ENCODE assay signal across 18 cellular contexts in genomic region chr10:49083256-49083655, GRCh38. TPM values are rescaled to one million over a fixed set of nuclear protein-coding genes. Genes with fewer than 3 reads are reported as not detected.
DNase-seq lines count a peak whose midpoint lies in the region; ATAC-seq and TF ChIP-seq lines count a peak whose summit lies in the region.
"Had no signal": no experiment of that assay in that cellular context is flagged by ENCODE, and none has a peak within 500 bp of the region (broad histone marks: within the 10 kb centered on the region; RNA-seq: fewer than 3 reads in every experiment).

No MANE protein-coding gene starts in this region.

- DNase-seq in NCI-H345 (lab: John Stamatoyannopoulos, UW) (peak; percentile 41), coronary artery (ENCODE audit: low spot score) (no peak), left lobe of liver (ENCODE audit: low spot score) (peak; percentile 75), smooth muscle cell of the brain vasculature (ENCODE audit: low read depth, low spot score) (peak; percentile 69), HuH-7 (ENCODE audit: low spot score) (no peak), NCI-H2107 treated with DMSO at 0.1 percent for 48 hours (lab: John Stamatoyannopoulos, UW; ENCODE audit: unreplicated experiment) (no peak), RWPE1 (ENCODE audit: low spot score) (no peak)
- DNase-seq in activated CD8-positive, alpha-beta T cell treated with anti-CD3 and anti-CD28 coated beads for 36 hours: no peak
- DNase-seq: activated CD8-positive, alpha-beta memory T cell treated with anti-CD3 and anti-CD28 coated beads, Interleukin-2, amount 10 ng/mL, durations not matched to agents 7 days and 5 days; activated naive CD4-positive, alpha-beta T cell treated with anti-CD3 and anti-CD28 coated beads, Interleukin-2, amount 10 ng/mL, durations not matched to agents 7 days and 5 days; DMS79 treated with DMSO at 0.1 percent for 48 hours; GM23248; Karpas-422; NCI-H2029 had no signal

- TF ChIP-seq CTCF in coronary artery (IDR thresholded peaks at IDR 0.05): no peak
- TF ChIP-seq CTCF in activated CD8-positive, alpha-beta T cell treated with anti-CD3 and anti-CD28 coated beads for 36 hours (IDR thresholded peaks at IDR 0.05): no peak
- no peak for TF ChIP-seq CTCF in RWPE1 (conservative IDR thresholded peaks at IDR 0.05; ENCODE audit: low read depth)

- peaks cover 10% of the 10 kb centered on the region for H3K4me1 Mint-ChIP-seq in activated CD8-positive, alpha-beta T cell treated with anti-CD3 and anti-CD28 coated beads for 36 hours (ENCODE audit: low read depth)

- H3K27ac ChIP-seq in coronary artery: peak overlapping the region; percentile 77
- H3K27ac ChIP-seq in RWPE1: no peak overlapping the region
- H3K27ac ChIP-seq: GM23248, neutrophil, VCaP had no signal

- POLR2A ChIA-PET in activated CD8-positive, alpha-beta T cell treated with anti-CD3 and anti-CD28 coated beads for 36 hours (lab: Charles Lee): no interaction called here
- POLR2A ChIA-PET in RWPE1 (lab: Yijun Ruan, JAX; ENCODE audit: low non-redundant PET): no interaction called here

- no peak overlapping the region for H3K4me3 Mint-ChIP-seq in activated CD8-positive, alpha-beta T cell treated with anti-CD3 and anti-CD28 coated beads for 36 hours
- H3K4me3 Mint-ChIP-seq: activated CD8-positive, alpha-beta memory T cell treated with anti-CD3 and anti-CD28 coated beads, Interleukin-2, amount 10 ng/mL, durations not matched to agents 7 days and 5 days; activated naive CD4-positive, alpha-beta T cell treated with anti-CD3 and anti-CD28 coated beads, Interleukin-2, amount 10 ng/mL, durations not matched to agents 7 days and 5 days had no signal

- H3K9me3 Mint-ChIP-seq in activated CD8-positive, alpha-beta T cell treated with anti-CD3 and anti-CD28 coated beads for 36 hours: peaks cover 12% of the 10 kb centered on the region

- ATAC-seq in left lobe of liver: peak; percentile 54
- ATAC-seq in activated CD8-positive, alpha-beta T cell treated with anti-CD3 and anti-CD28 coated beads for 36 hours: no peak
- ATAC-seq: activated CD8-positive, alpha-beta memory T cell treated with anti-CD3 and anti-CD28 coated beads, Interleukin-2, amount 10 ng/mL, durations not matched to agents 7 days and 5 days had no signal

- peak overlapping the region; percentile 18 for H3K4me3 ChIP-seq in coronary artery
- H3K4me3 ChIP-seq: GM23248 had no signal

- intact Hi-C loops in activated CD8-positive, alpha-beta T cell treated with anti-CD3 and anti-CD28 coated beads for 36 hours (cut with micrococcal nuclease): no loop called here

- CTCF ChIA-PET in activated CD8-positive, alpha-beta T cell treated with anti-CD3 and anti-CD28 coated beads for 36 hours (lab: Charles Lee): no interaction called here
- CTCF ChIA-PET in RWPE1 (lab: Yijun Ruan, JAX): interaction anchor here (0.7 kb wide), 1 partner anchor 266 kb away, joined by 3 read pairs; no protein-coding TSS in a partner anchor

- no peak overlapping the region for H3K27ac Mint-ChIP-seq in activated CD8-positive, alpha-beta T cell treated with anti-CD3 and anti-CD28 coated beads for 36 hours
- H3K27ac Mint-ChIP-seq: activated CD8-positive, alpha-beta memory T cell treated with anti-CD3 and anti-CD28 coated beads, Interleukin-2, amount 10 ng/mL, durations not matched to agents 7 days and 5 days; activated naive CD4-positive, alpha-beta T cell treated with anti-CD3 and anti-CD28 coated beads, Interleukin-2, amount 10 ng/mL, durations not matched to agents 7 days and 5 days had no signal

- no peaks in the 10 kb centered on the region for H3K36me3 Mint-ChIP-seq in activated CD8-positive, alpha-beta T cell treated with anti-CD3 and anti-CD28 coated beads for 36 hours (ENCODE audit: low read depth)
- H3K36me3 Mint-ChIP-seq: activated naive CD4-positive, alpha-beta T cell treated with anti-CD3 and anti-CD28 coated beads, Interleukin-2, amount 10 ng/mL, durations not matched to agents 7 days and 5 days had no signal

- peaks cover 3% of the 10 kb centered on the region for H3K27me3 Mint-ChIP-seq in activated CD8-positive, alpha-beta T cell treated with anti-CD3 and anti-CD28 coated beads for 36 hours

RNA-seq across cellular contexts. Expression of gene VSTM4, which starts 32.1 kb away (rescaled TPM):
- total RNA-seq in left lobe of liver: 2.7 TPM
- under 1 TPM; 0.04 to 0.09 TPM for total RNA-seq in activated CD8-positive, alpha-beta T cell treated with anti-CD3 and anti-CD28 coated beads for 36 hours

RNA-seq across cellular contexts. Expression of gene FAM170B, which starts 50.6 kb away (rescaled TPM):
- total RNA-seq in left lobe of liver: not detected
- total RNA-seq in activated CD8-positive, alpha-beta T cell treated with anti-CD3 and anti-CD28 coated beads for 36 hours: not detected
- total RNA-seq: activated CD8-positive, alpha-beta memory T cell treated with anti-CD3 and anti-CD28 coated beads, Interleukin-2, amount 10 ng/mL, durations not matched to agents 7 days and 5 days; chondrocyte; fibroblast of lung; GM23248 had no signal

Comparison
In these comparisons a context has a peak if more than half of its experiments do, and no peak if none do; other contexts are left out.
1. DNase-seq: peak in NCI-H345 (single experiment), left lobe of liver (single experiment) and smooth muscle cell of the brain vasculature (single experiment); none in coronary artery (single experiment), HuH-7 (single experiment), activated CD8-positive, alpha-beta T cell treated with anti-CD3 and anti-CD28 coated beads for 36 hours (single experiment), NCI-H2107 treated with DMSO at 0.1 percent for 48 hours (single experiment) and RWPE1 (single experiment).